Comparison of ENCODE assay signal across 15 cellular contexts in genomic region chr7:46511442-46512215, GRCh38.
DNase-seq lines count a peak whose midpoint lies in the region; ATAC-seq and TF ChIP-seq lines count a peak whose summit lies in the region.
"Had no signal": no experiment of that assay in that cellular context is flagged by ENCODE, and none has a peak within 500 bp of the region (broad histone marks: within the 10 kb centered on the region; RNA-seq: fewer than 3 reads in every experiment).

No MANE protein-coding gene starts in this region.

- H4K91ac ChIP-seq in mesenchymal stem cell (ENCODE audit: low read length) (peak overlapping the region; percentile 45), neuronal stem cell (ENCODE audit: low read depth, low read length, poor library complexity) (no peak overlapping the region)

- intact Hi-C loops in Right ventricle myocardium superior (cut with DNase I): no loop called here
- intact Hi-C loops in left cardiac atrium (cut with DNase I): no loop called here

- H2BK120ac ChIP-seq in mesenchymal stem cell (ENCODE audit: low read depth, low read length) (peak overlapping the region; percentile 29), neuronal stem cell (ENCODE audit: low read depth, low read length) (no peak overlapping the region)

- H2BK12ac ChIP-seq in mesenchymal stem cell (ENCODE audit: low read length in 2 of 2): peak overlapping the region; percentile 28 to 97
- H2BK12ac ChIP-seq in neuronal stem cell (ENCODE audit: low read length): no peak overlapping the region

- H2BK15ac ChIP-seq in mesenchymal stem cell (ENCODE audit: low read depth, poor library complexity, severe bottlenecking) (no peak overlapping the region), neuronal stem cell (ENCODE audit: low read length) (no peak overlapping the region)

- H3K4me2 ChIP-seq in mesenchymal stem cell (ENCODE audit: low read length, poor library complexity, severe bottlenecking) (no peak overlapping the region), neuronal stem cell (ENCODE audit: insufficient read depth, low read length, poor library complexity, severe bottlenecking) (no peak overlapping the region)
- H3K4me2 ChIP-seq: BLaER1 treated with 17β-estradiol and CSF1 and Interleukin-3, amounts not matched to agents 10 nM and 100 nM had no signal

- H2AFZ ChIP-seq in mesenchymal stem cell (ENCODE audit: low read depth, low read length): no peak overlapping the region
- no peak overlapping the region for H2AFZ ChIP-seq in neuronal stem cell (ENCODE audit: low read length)

- H3K9me3 ChIP-seq in right atrium auricular region (peaks cover 0 to 15% of the 10 kb centered on the region in 2 donors), mesenchymal stem cell (ENCODE audit: control insufficient read depth, low read length) (peaks cover 5% of the 10 kb centered on the region), neuronal stem cell (replicated peaks in 1 of 2; ENCODE audit: control insufficient read depth in 2 of 2, insufficient read depth in 1 of 2, low read depth in 1 of 2, low read length in 2 of 2) (no peaks in the 10 kb centered on the region)

- H2AK5ac ChIP-seq in mesenchymal stem cell (ENCODE audit: low read length, severe bottlenecking): no peak overlapping the region
- H2AK5ac ChIP-seq in neuronal stem cell (ENCODE audit: low read depth, low read length): no peak overlapping the region

- H3K27ac ChIP-seq in right atrium auricular region (no peak overlapping the region), mesenchymal stem cell (ENCODE audit: low read length, poor library complexity, severe bottlenecking) (no peak overlapping the region), neuronal stem cell (replicated peaks; ENCODE audit: low read length) (no peak overlapping the region)
- H3K27ac ChIP-seq: BLaER1 treated with 17β-estradiol and CSF1 and Interleukin-3, amounts not matched to agents 10 nM and 100 nM had no signal

- H3K4ac ChIP-seq in mesenchymal stem cell (ENCODE audit: low read depth in 1 of 2, low read length in 2 of 2) (peak overlapping the region in 1 of 2 experiments; percentile 47), neuronal stem cell (ENCODE audit: low read length) (no peak overlapping the region)

- DNase-seq in Right ventricle myocardium superior: no peak
- no peak for DNase-seq in right atrium auricular region (ENCODE audit: low spot score)
- DNase-seq in left cardiac atrium: no peak
- no peak for DNase-seq in mesenchymal stem cell
- no peak for DNase-seq in GOT3 (lab: John Stamatoyannopoulos, UW)
- no peak for DNase-seq in GM19240 (ENCODE audit: insufficient read length, low spot score)
- no peak for DNase-seq in neuronal stem cell (ENCODE audit: low spot score)
- DNase-seq: 8988T; ACHN; CD4-positive, CD25-positive, alpha-beta regulatory T cell; DMS79; HCEC 1CT; HFFc6 had no signal

- peak overlapping the region in 1 of 2 experiments; percentile 52 for H3K18ac ChIP-seq in mesenchymal stem cell (ENCODE audit: low read depth in 1 of 2, low read length in 2 of 2)
- no peak overlapping the region for H3K18ac ChIP-seq in neuronal stem cell (ENCODE audit: low read length)

- ATAC-seq in Right ventricle myocardium superior (ENCODE audit: poor library complexity) (peak; percentile 95), left cardiac atrium (peak; percentile 31 to 85)
- ATAC-seq: GM12878 had no signal

- no peak for TF ChIP-seq CTCF in right atrium auricular region (IDR thresholded peaks at IDR 0.05)

- WGBS in mesenchymal stem cell: 76% methylated on average over 3 of the region's 3 CpGs
- no CpG with 5 or more reads among the region's 3 CpGs for WGBS in neuronal stem cell (ENCODE audit: extremely low coverage in 2 of 2, insufficient read length in 2 of 2, insufficient replicate concordance in 1 of 2), 2 donors

- H3K9ac ChIP-seq in mesenchymal stem cell (ENCODE audit: low read length) (no peak overlapping the region), neuronal stem cell (ENCODE audit: low read depth, low read length, poor library complexity) (no peak overlapping the region)
- H3K9ac ChIP-seq: BLaER1 treated with 17β-estradiol and CSF1 and Interleukin-3, amounts not matched to agents 10 nM and 100 nM had no signal

- H3K79me1 ChIP-seq in mesenchymal stem cell (replicated peaks; ENCODE audit: low read length, poor library complexity, severe bottlenecking): no peaks in the 10 kb centered on the region
- no peaks in the 10 kb centered on the region for H3K79me1 ChIP-seq in neuronal stem cell (ENCODE audit: low read depth, low read length)

- H3K4me1 ChIP-seq in right atrium auricular region: no peaks in the 10 kb centered on the region
- H3K4me1 ChIP-seq in mesenchymal stem cell (ENCODE audit: control insufficient read depth, insufficient read depth, low read depth, low read length): no peaks in the 10 kb centered on the region
- peaks cover 0 to 4% of the 10 kb centered on the region in 2 donors for H3K4me1 ChIP-seq in neuronal stem cell (ENCODE audit: control insufficient read depth in 2 of 2, insufficient read depth in 1 of 2, low read depth in 1 of 2, low read length in 2 of 2)
- H3K4me1 ChIP-seq: BLaER1 treated with 17β-estradiol and CSF1 and Interleukin-3, amounts not matched to agents 10 nM and 100 nM had no signal

- no peak overlapping the region for H3K4me3 ChIP-seq in right atrium auricular region
- H3K4me3 ChIP-seq in mesenchymal stem cell (ENCODE audit: insufficient read depth in 1 of 2, low read depth in 1 of 2, low read length in 2 of 2): no peak overlapping the region
- H3K4me3 ChIP-seq in neuronal stem cell (ENCODE audit: low read length in 2 of 2): no peak overlapping the region
- H3K4me3 ChIP-seq: BLaER1 treated with 17β-estradiol and CSF1 and Interleukin-3, amounts not matched to agents 10 nM and 100 nM; GM12878 had no signal

- H3K23ac ChIP-seq in mesenchymal stem cell (ENCODE audit: low read length in 2 of 2): no peak overlapping the region
- H3K23ac ChIP-seq in neuronal stem cell (ENCODE audit: low read depth, low read length, poor library complexity): no peak overlapping the region

- H3K27me3 ChIP-seq in right atrium auricular region (no peaks in the 10 kb centered on the region), mesenchymal stem cell (ENCODE audit: control insufficient read depth in 1 of 2, insufficient read depth in 1 of 2, low read length in 2 of 2) (no peaks in the 10 kb centered on the region), neuronal stem cell (ENCODE audit: control insufficient read depth in 3 of 3, insufficient read depth in 3 of 3, low read depth in 1 of 3, low read length in 3 of 3) (no peaks in the 10 kb centered on the region)
- H3K27me3 ChIP-seq: BLaER1 treated with 17β-estradiol and CSF1 and Interleukin-3, amounts not matched to agents 10 nM and 100 nM had no signal

- H4K8ac ChIP-seq in mesenchymal stem cell (ENCODE audit: low read length) (peak overlapping the region; percentile 65), neuronal stem cell (ENCODE audit: low read depth, low read length) (no peak overlapping the region)

- no peak overlapping the region for H3K14ac ChIP-seq in mesenchymal stem cell (ENCODE audit: low read length in 2 of 2)
- H3K14ac ChIP-seq in neuronal stem cell (ENCODE audit: low read length): no peak overlapping the region

- H2BK5ac ChIP-seq in mesenchymal stem cell (ENCODE audit: low read depth, low read length, poor library complexity, severe bottlenecking) (no peak overlapping the region), neuronal stem cell (ENCODE audit: low read length) (no peak overlapping the region)

- H3K36me3 ChIP-seq in right atrium auricular region (no peaks in the 10 kb centered on the region), mesenchymal stem cell (ENCODE audit: control insufficient read depth in 1 of 2, insufficient read depth in 2 of 2, low read depth in 1 of 2, low read length in 2 of 2) (no peaks in the 10 kb centered on the region), neuronal stem cell (replicated peaks in 1 of 2; ENCODE audit: control insufficient read depth in 2 of 2, insufficient read depth in 2 of 2, low read length in 2 of 2) (no peaks in the 10 kb centered on the region)
- H3K36me3 ChIP-seq: BLaER1 treated with 17β-estradiol and CSF1 and Interleukin-3, amounts not matched to agents 10 nM and 100 nM had no signal
